In genomic region chr6:166950892-166951669, GRCh38 we compare ENCODE assay signal across 8 cellular contexts. TPM values are rescaled to one million over a fixed set of nuclear protein-coding genes. Genes with fewer than 3 reads are reported as not detected.
A peak's percentile ranks its signal among the peaks of the same experiment; 100 is the strongest.
DNase-seq lines count a peak whose midpoint lies in the region; ATAC-seq and TF ChIP-seq lines count a peak whose summit lies in the region.
"Not testable (repeated sequence)": the region's sequence is repeated elsewhere in the genome, so short reads cannot be mapped to it uniquely, and the experiment has no call there.

No MANE protein-coding gene starts in this region.

- H3K4me1 Mint-ChIP-seq in stimulated activated naive B cell treated with anti-CD40 and anti-IgM and Interleukin-4, amounts not matched to agents 10 μg/mL and 1 μg/mL and 100 μg/mL, for 72 hours = peaks cover 45 to 66% of the 10 kb centered on the region in 2 donors

- H3K36me3 ChIP-seq in HUES6 (ENCODE audit: control insufficient read depth, insufficient read depth, low read length) = not testable (repeated sequence)

- peak overlapping the region; percentile 64 for H3K9ac ChIP-seq in HUES6 (ENCODE audit: low read length)

- peak; percentile 67 for TF ChIP-seq CTCF in epithelial cell of proximal tubule (conservative IDR thresholded peaks at IDR 0.05; ENCODE audit: low read depth, low read length)

- H3K4me1 ChIP-seq in HUES6 (ENCODE audit: control insufficient read depth, insufficient read depth, low read length) = peaks cover 29% of the 10 kb centered on the region

- not testable (repeated sequence) for H3K27me3 Mint-ChIP-seq in stimulated activated naive B cell treated with anti-CD40 and anti-IgM and Interleukin-4, amounts not matched to agents 10 μg/mL and 1 μg/mL and 100 μg/mL, for 72 hours

- peak; percentile 88 for ATAC-seq in GM21717 (IDR thresholded peaks at IDR 0.05; ENCODE audit: unreplicated experiment)
- ATAC-seq in stimulated activated naive B cell treated with anti-CD40 and anti-IgM and Interleukin-4, amounts not matched to agents 10 μg/mL and 1 μg/mL and 100 μg/mL, for 72 hours (replicated peaks) = peak; percentile 91 to 92

- peak overlapping the region; percentile 86 to 87 for H3K4me3 Mint-ChIP-seq in stimulated activated naive B cell treated with anti-CD40 and anti-IgM and Interleukin-4, amounts not matched to agents 10 μg/mL and 1 μg/mL and 100 μg/mL, for 72 hours

- H3K4me3 ChIP-seq in HUES6 (ENCODE audit: low read depth, low read length); epithelial cell of proximal tubule (ENCODE audit: low read depth, low read length): not testable (repeated sequence)

- H3K9me3 ChIP-seq in HUES6 (ENCODE audit: control insufficient read depth, insufficient read depth, low read depth, low read length) = not testable (repeated sequence)

- H3K27ac ChIP-seq in HUES6 (ENCODE audit: low read depth, low read length) = not testable (repeated sequence)

- H3K36me3 Mint-ChIP-seq in stimulated activated naive B cell treated with anti-CD40 and anti-IgM and Interleukin-4, amounts not matched to agents 10 μg/mL and 1 μg/mL and 100 μg/mL, for 72 hours = peaks cover 14 to 19% of the 10 kb centered on the region in 2 donors

- H3K9me3 Mint-ChIP-seq in stimulated activated naive B cell treated with anti-CD40 and anti-IgM and Interleukin-4, amounts not matched to agents 10 μg/mL and 1 μg/mL and 100 μg/mL, for 72 hours = not testable (repeated sequence)

- DNase-seq in ELF-1 (ENCODE audit: low read depth, low spot score) = peak; percentile 78
- peak; percentile 29 for DNase-seq in OCI-M2 (lab: John Stamatoyannopoulos, UW; ENCODE audit: unreplicated experiment)
- DNase-seq in activated T-cell treated with anti-CD3 and anti-CD28 coated beads for 24 hours (ENCODE audit: low read depth) = peak; percentile 78
- not testable (repeated sequence) for DNase-seq in epithelial cell of proximal tubule (ENCODE audit: low read depth)
- peak; percentile 46 for DNase-seq in myocyte (ENCODE audit: low read depth)
- peak; percentile 93 for DNase-seq in stimulated activated naive B cell treated with anti-CD40 and anti-IgM and Interleukin-4, amounts not matched to agents 10 μg/mL and 1 μg/mL and 100 μg/mL, for 72 hours

- not testable (repeated sequence) for H3K27me3 ChIP-seq in HUES6 (ENCODE audit: control insufficient read depth, insufficient read depth, low read length)

- peak overlapping the region; percentile 96 for H3K27ac Mint-ChIP-seq in stimulated activated naive B cell treated with anti-CD40 and anti-IgM and Interleukin-4, amounts not matched to agents 10 μg/mL and 1 μg/mL and 100 μg/mL, for 72 hours

RNA-seq across cellular contexts. Expression of gene RNASET2, which starts 5.3 kb away (rescaled TPM):
- 57.7 and 358 TPM in 2 replicates for total RNA-seq in epithelial cell of proximal tubule
- 13.9 and 16.4 TPM in 2 replicates for total RNA-seq in myocyte
- 11.9 TPM for polyA plus RNA-seq in myocyte (2012)

RNA-seq across cellular contexts. Expression of gene CEP43, which starts 48.1 kb away (rescaled TPM):
- 13.8 and 20.6 TPM in 2 replicates for total RNA-seq in epithelial cell of proximal tubule
- total RNA-seq in myocyte = 16.3 and 17.5 TPM in 2 replicates
- 7.6 TPM for polyA plus RNA-seq in myocyte (2012)
